In the genomic region with DNA sequence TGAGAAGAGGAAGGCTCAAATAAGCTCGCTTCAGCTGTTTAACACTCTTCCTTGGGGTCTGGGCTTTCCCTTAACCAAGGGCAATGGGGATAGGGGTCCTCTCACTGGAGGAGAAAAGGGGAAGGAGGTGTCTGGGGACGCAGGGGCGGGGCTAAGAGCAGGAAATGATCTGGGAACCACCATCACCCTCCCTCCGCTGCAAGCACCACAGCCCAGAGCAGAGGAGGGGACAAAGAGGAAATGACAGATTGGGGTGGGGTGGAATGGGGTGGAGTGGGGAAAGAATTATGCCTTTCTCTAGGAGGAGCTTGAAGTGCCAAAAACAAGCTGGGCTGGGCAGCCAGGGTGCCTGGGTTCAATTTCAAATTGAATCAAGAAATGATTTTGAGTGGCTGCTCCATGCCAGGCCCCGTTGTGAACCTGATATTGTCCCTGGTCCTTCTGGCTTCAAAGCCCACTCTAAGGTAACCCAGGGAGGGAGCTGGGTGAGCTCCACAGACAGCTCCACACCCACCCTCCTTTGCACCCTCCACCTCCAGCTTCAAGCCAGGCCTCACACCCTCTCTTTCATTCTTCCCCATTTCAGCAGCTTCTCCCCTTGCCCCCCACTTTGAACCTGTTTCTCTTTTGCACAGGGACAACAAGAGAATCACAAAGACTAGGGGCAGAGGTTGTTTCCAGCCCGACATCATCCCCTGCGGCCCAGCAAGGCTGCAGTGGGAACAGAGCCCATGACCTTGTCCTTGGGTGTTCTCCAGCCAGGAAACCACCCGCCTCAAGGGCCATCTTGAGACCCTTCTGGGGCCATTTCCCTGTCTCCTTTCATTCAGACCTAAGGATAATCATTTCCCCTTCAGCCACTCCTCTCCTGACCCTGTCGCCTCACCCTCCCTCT, we compare ENCODE assay signal across 7 cellular contexts. TPM values are rescaled to one million over a fixed set of nuclear protein-coding genes. Genes with fewer than 3 reads are reported as not detected.
DNase-seq lines count a peak whose midpoint lies in the region; ATAC-seq and TF ChIP-seq lines count a peak whose summit lies in the region.

No MANE protein-coding gene starts in this region.

- CTCF ChIA-PET in activated CD4-positive, alpha-beta T cell treated with anti-CD3 and anti-CD28 coated beads, Interleukin-2, amount 10 ng/mL, durations not matched to agents 7 days and 5 days (lab: Charles Lee): interaction anchor here (0.9 to 13.5 kb wide), 12 partner anchors 9 to 79 kb away, joined by 3 to 185 read pairs (median 6); a partner anchor contains a TSS

- POLR2A ChIA-PET in activated CD4-positive, alpha-beta T cell treated with anti-CD3 and anti-CD28 coated beads, Interleukin-2, amount 10 ng/mL, durations not matched to agents 7 days and 5 days (lab: Charles Lee): interaction anchor here (0.6 to 2.2 kb wide), 5 partner anchors 23 to 907 kb away, joined by 3 to 6 read pairs (median 3); a partner anchor contains a TSS

- H3K9me3 ChIP-seq in sigmoid colon: no peaks in the 10 kb centered on the region

- H3K9me3 Mint-ChIP-seq in activated CD4-positive, alpha-beta T cell treated with anti-CD3 and anti-CD28 coated beads, Interleukin-2, amount 10 ng/mL, durations not matched to agents 7 days and 5 days: no peaks in the 10 kb centered on the region

- H3K27me3 ChIP-seq in sigmoid colon: peaks cover 0 to 8% (median 0%) of the 10 kb centered on the region in 3 donors

- H3K4me3 Mint-ChIP-seq in activated CD4-positive, alpha-beta T cell treated with anti-CD3 and anti-CD28 coated beads, Interleukin-2, amount 10 ng/mL, durations not matched to agents 7 days and 5 days: peak overlapping the region; percentile 93

- peak overlapping the region; percentile 33 for H3K27ac ChIP-seq in epithelial cell of prostate
- peak overlapping the region; percentile 42 to 64 (median 50) for H3K27ac ChIP-seq in sigmoid colon

- no peaks in the 10 kb centered on the region for H3K36me3 ChIP-seq in sigmoid colon

- H3K4me1 ChIP-seq in sigmoid colon: no peaks in the 10 kb centered on the region

- intact Hi-C loops in sigmoid colon (cut with DNase I): no loop called here

- TF ChIP-seq EP300 in sigmoid colon (IDR thresholded peaks at IDR 0.05): no peak

- 44 to 60% methylated on average over 9 of the region's 9 CpGs for WGBS in sigmoid colon, 2 donors

- no peaks in the 10 kb centered on the region for H3K27me3 Mint-ChIP-seq in activated CD4-positive, alpha-beta T cell treated with anti-CD3 and anti-CD28 coated beads, Interleukin-2, amount 10 ng/mL, durations not matched to agents 7 days and 5 days

- H3K4me1 Mint-ChIP-seq in activated CD4-positive, alpha-beta T cell treated with anti-CD3 and anti-CD28 coated beads, Interleukin-2, amount 10 ng/mL, durations not matched to agents 7 days and 5 days: peaks cover 71% of the 10 kb centered on the region

- ATAC-seq in GM19438 (IDR thresholded peaks at IDR 0.05; ENCODE audit: low read depth, unreplicated experiment) (peak; percentile 56), HG03571 (IDR thresholded peaks at IDR 0.05; ENCODE audit: unreplicated experiment) (peak; percentile 52)

- H3K36me3 Mint-ChIP-seq in activated CD4-positive, alpha-beta T cell treated with anti-CD3 and anti-CD28 coated beads, Interleukin-2, amount 10 ng/mL, durations not matched to agents 7 days and 5 days (ENCODE audit: low read depth): peaks cover 43% of the 10 kb centered on the region

- peak; percentile 91 for DNase-seq in activated CD4-positive, alpha-beta T cell treated with anti-CD3 and anti-CD28 coated beads, Interleukin-2, amount 10 ng/mL, durations not matched to agents 7 days and 5 days
- DNase-seq in epithelial cell of prostate (ENCODE audit: low read depth, low spot score) (no peak), sigmoid colon (peak; percentile 80), NCI-H1417 (lab: John Stamatoyannopoulos, UW) (no peak), NCI-H2227 (lab: John Stamatoyannopoulos, UW; ENCODE audit: unreplicated experiment) (no peak)

- TF ChIP-seq POLR2A in sigmoid colon (IDR thresholded peaks at IDR 0.05): no peak

- peak overlapping the region in 3 of 4 donors; percentile 16 to 42 (median 31) for H3K4me3 ChIP-seq in sigmoid colon

- TF ChIP-seq CTCF in sigmoid colon (IDR thresholded peaks at IDR 0.05): no peak

- H3K27ac Mint-ChIP-seq in activated CD4-positive, alpha-beta T cell treated with anti-CD3 and anti-CD28 coated beads, Interleukin-2, amount 10 ng/mL, durations not matched to agents 7 days and 5 days: peak overlapping the region; percentile 99

RNA-seq across cellular contexts. Expression of a gene that starts 1.1 kb away (rescaled TPM):
- total RNA-seq in activated CD4-positive, alpha-beta T cell treated with anti-CD3 and anti-CD28 coated beads, Interleukin-2, amount 10 ng/mL, durations not matched to agents 7 days and 5 days: 100 to 1,000 TPM; 244 to 304 TPM
- total RNA-seq in sigmoid colon: 1 to 10 TPM; 4.4 to 7.7 (median 6.6) TPM
- 10 to 100 TPM in 1 of 3 donors, 1 to 10 TPM in 2; 4.8 to 37.8 (median 4.9) TPM for polyA plus RNA-seq in sigmoid colon

RNA-seq across cellular contexts. Expression of a gene that starts 20.8 kb away (rescaled TPM):
- total RNA-seq in activated CD4-positive, alpha-beta T cell treated with anti-CD3 and anti-CD28 coated beads, Interleukin-2, amount 10 ng/mL, durations not matched to agents 7 days and 5 days: under 1 TPM in 1 of 2 experiments, not detected in 1; 0.15 TPM
- total RNA-seq in sigmoid colon: not detected
- polyA plus RNA-seq in sigmoid colon: 1 to 10 TPM in 2 of 3 donors, not detected in 1; 1.2 to 2.8 TPM

RNA-seq across cellular contexts. Expression of a gene that starts 22.8 kb away (rescaled TPM):
- total RNA-seq in activated CD4-positive, alpha-beta T cell treated with anti-CD3 and anti-CD28 coated beads, Interleukin-2, amount 10 ng/mL, durations not matched to agents 7 days and 5 days: 10 to 100 TPM; 78.0 to 81.2 TPM
- 10 to 100 TPM; 54.8 to 76.2 (median 62.5) TPM for total RNA-seq in sigmoid colon
- polyA plus RNA-seq in sigmoid colon: 10 to 100 TPM; 25.8 to 84.6 (median 42.5) TPM

RNA-seq across cellular contexts. Expression of a gene that starts 29.6 kb away (rescaled TPM):
- under 1 TPM in 1 of 2 experiments, not detected in 1; 0.30 TPM for total RNA-seq in activated CD4-positive, alpha-beta T cell treated with anti-CD3 and anti-CD28 coated beads, Interleukin-2, amount 10 ng/mL, durations not matched to agents 7 days and 5 days
- total RNA-seq in sigmoid colon: 10 to 100 TPM in 2 of 4 donors, 1 to 10 TPM in 2; 5.8 to 14.1 (median 10.8) TPM
- polyA plus RNA-seq in sigmoid colon: 10 to 100 TPM in 1 of 3 donors, 1 to 10 TPM in 2; 4.7 to 11.1 (median 9.6) TPM

RNA-seq across cellular contexts. Expression of a gene that starts 29.8 kb away (rescaled TPM):
- total RNA-seq in activated CD4-positive, alpha-beta T cell treated with anti-CD3 and anti-CD28 coated beads, Interleukin-2, amount 10 ng/mL, durations not matched to agents 7 days and 5 days: 10 to 100 TPM; 33.5 to 43.6 TPM
- total RNA-seq in sigmoid colon: 10 to 100 TPM; 10.5 to 46.4 (median 27.8) TPM
- 100 to 1,000 TPM; 115 to 609 (median 268) TPM for polyA plus RNA-seq in sigmoid colon

Comparison
In these comparisons a context has a peak if more than half of its experiments do, and no peak if none do; other contexts are left out.
1. DNase-seq: peak in activated CD4-positive, alpha-beta T cell treated with anti-CD3 and anti-CD28 coated beads, Interleukin-2, amount 10 ng/mL, durations not matched to agents 7 days and 5 days (single experiment) and sigmoid colon (single experiment); none in epithelial cell of prostate (single experiment), NCI-H1417 (0 of 3) and NCI-H2227 (single experiment).
2. RNA of a gene that starts 1.1 kb away (total RNA-seq): 244 to 304 TPM in activated CD4-positive, alpha-beta T cell treated with anti-CD3 and anti-CD28 coated beads, Interleukin-2, amount 10 ng/mL, durations not matched to agents 7 days and 5 days; 4.4 to 7.7 TPM in sigmoid colon; every median in the first group is over 10 times any median in the second.